In the genomic region with DNA sequence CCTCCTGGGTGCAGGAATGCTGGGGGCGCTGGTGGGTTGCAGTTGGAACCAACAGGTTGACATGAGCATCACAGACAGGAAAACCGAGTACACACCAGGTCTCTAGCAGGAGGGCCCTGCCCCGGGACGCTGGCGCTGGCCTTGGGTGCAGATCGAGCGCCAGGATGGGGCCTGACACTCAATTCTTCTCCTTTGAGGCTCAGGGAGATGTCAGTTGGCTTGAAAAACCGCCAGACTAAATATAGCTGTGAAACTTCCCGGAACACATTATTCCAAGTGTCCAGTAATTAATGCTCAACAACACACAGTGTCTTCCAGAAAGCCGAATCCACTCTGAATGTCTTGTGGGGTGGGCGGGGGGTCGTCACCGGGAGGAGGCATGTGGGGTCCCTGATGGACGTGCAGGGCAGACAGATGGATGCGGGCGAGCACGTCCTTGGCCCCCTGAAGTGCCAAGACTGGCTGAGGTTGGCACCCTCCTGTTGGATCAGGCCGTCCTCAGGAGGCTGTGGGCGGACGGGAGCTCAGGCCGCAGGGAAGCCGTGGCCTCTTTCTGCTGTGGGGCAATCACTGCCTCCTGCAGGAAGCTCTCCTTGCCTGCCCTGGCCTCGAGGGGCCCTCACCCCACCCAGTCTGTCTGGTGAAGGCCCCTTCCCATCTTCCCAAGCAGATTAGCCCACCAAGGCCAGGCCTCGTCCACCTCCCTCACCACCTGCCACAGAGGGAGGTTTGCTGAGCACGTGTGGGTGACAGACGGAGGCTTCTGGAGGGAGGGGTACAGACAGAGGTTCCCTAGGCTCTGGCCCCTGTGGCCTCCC, we compare ENCODE assay signal across 2 cellular contexts.
TF ChIP-seq lines count a peak whose summit lies in the region.

No MANE protein-coding gene starts in this region.

TF ChIP-seq in HepG2, 621 proteins besides CTCF, POLR2A, EP300 and RAD21:
- TF ChIP-seq KDM2A (CRISPR knock-in tag; IDR thresholded peaks at IDR 0.05; ENCODE audit: borderline replicate concordance, low read depth) (no peak; the same call in 1 of the 2 replicates), RXRA (CRISPR knock-in tag; IDR thresholded peaks at IDR 0.05) (no peak), SAP130 (CRISPR knock-in tag; IDR thresholded peaks at IDR 0.05; ENCODE audit: low read depth) (no peak), EZH2 (conservative IDR thresholded peaks at IDR 0.05; ENCODE audit: low read depth, low read length) (0 out of 2 replicates have a peak, but pooled peaks have one; percentile 49), RFXAP (CRISPR knock-in tag; IDR thresholded peaks at IDR 0.05; ENCODE audit: borderline replicate concordance) (no peak), SP140L (CRISPR knock-in tag; IDR thresholded peaks at IDR 0.05; ENCODE audit: borderline replicate concordance) (no peak), FOXO1 (CRISPR knock-in tag; IDR thresholded peaks at IDR 0.05) (peak; percentile 7; the same call in 1 of the 2 replicates), ZNF879 (CRISPR knock-in tag; IDR thresholded peaks at IDR 0.05) (no peak), HES4 (CRISPR knock-in tag; IDR thresholded peaks at IDR 0.05; ENCODE audit: borderline replicate concordance) (0 out of 2 replicates have a peak, but pooled peaks have one; percentile 26), STAG1 (CRISPR knock-in tag; IDR thresholded peaks at IDR 0.05) (0 out of 2 replicates have a peak, but pooled peaks have one; percentile 9), ZNF224 (CRISPR knock-in tag; IDR thresholded peaks at IDR 0.05) (no peak), RFX1 (IDR thresholded peaks at IDR 0.05) (no peak), ZNF776 (CRISPR knock-in tag; IDR thresholded peaks at IDR 0.05) (no peak), ZNF891 (CRISPR knock-in tag; IDR thresholded peaks at IDR 0.05) (0 out of 2 replicates have a peak, but pooled peaks have one; percentile 16)

TF ChIP-seq in H1, 55 proteins besides CTCF, POLR2A, EP300 and RAD21:
- TF ChIP-seq SIX5 (IDR thresholded peaks at IDR 0.05; ENCODE audit: low read depth, low read length) (no peak), SP2 (IDR thresholded peaks at IDR 0.05; ENCODE audit: low read length) (no peak), SIN3A (conservative IDR thresholded peaks at IDR 0.05 in 1 of 2, IDR thresholded peaks at IDR 0.05 in 1 of 2; ENCODE audit: low read depth in 1 of 2, low read length in 2 of 2) (no peak), ASH2L (IDR thresholded peaks at IDR 0.05; ENCODE audit: low read length) (no peak), POU5F1 (IDR thresholded peaks at IDR 0.05; ENCODE audit: low read depth, low read length) (no peak), SUZ12 (IDR thresholded peaks at IDR 0.05; ENCODE audit: low read length) (no peak), JUND (IDR thresholded peaks at IDR 0.05; ENCODE audit: low read length) (no peak), GABPA (IDR thresholded peaks at IDR 0.05; ENCODE audit: borderline replicate concordance, insufficient read depth, low read length) (no peak), CTBP2 (IDR thresholded peaks at IDR 0.05; ENCODE audit: borderline replicate concordance, insufficient read depth, insufficient read length, low read length) (no peak), JUN (IDR thresholded peaks at IDR 0.05; ENCODE audit: low read depth, low read length) (no peak), KDM4A (IDR thresholded peaks at IDR 0.05; ENCODE audit: low read depth, low read length, severe bottlenecking) (no peak), PHF8 (conservative IDR thresholded peaks at IDR 0.05; ENCODE audit: low read depth, low read length) (no peak), FOSL1 (IDR thresholded peaks at IDR 0.05; ENCODE audit: insufficient read depth, low read depth, low read length) (no peak), RBBP5 (IDR thresholded peaks at IDR 0.05; ENCODE audit: borderline replicate concordance, low read depth, low read length) (no peak), BACH1 (IDR thresholded peaks at IDR 0.05; ENCODE audit: low read length) (no peak), KDM1A (IDR thresholded peaks at IDR 0.05; ENCODE audit: borderline replicate concordance, low read length) (no peak), CEBPB (IDR thresholded peaks at IDR 0.05; ENCODE audit: low read depth, low read length) (no peak)
- TF ChIP-seq, protein P1, sequence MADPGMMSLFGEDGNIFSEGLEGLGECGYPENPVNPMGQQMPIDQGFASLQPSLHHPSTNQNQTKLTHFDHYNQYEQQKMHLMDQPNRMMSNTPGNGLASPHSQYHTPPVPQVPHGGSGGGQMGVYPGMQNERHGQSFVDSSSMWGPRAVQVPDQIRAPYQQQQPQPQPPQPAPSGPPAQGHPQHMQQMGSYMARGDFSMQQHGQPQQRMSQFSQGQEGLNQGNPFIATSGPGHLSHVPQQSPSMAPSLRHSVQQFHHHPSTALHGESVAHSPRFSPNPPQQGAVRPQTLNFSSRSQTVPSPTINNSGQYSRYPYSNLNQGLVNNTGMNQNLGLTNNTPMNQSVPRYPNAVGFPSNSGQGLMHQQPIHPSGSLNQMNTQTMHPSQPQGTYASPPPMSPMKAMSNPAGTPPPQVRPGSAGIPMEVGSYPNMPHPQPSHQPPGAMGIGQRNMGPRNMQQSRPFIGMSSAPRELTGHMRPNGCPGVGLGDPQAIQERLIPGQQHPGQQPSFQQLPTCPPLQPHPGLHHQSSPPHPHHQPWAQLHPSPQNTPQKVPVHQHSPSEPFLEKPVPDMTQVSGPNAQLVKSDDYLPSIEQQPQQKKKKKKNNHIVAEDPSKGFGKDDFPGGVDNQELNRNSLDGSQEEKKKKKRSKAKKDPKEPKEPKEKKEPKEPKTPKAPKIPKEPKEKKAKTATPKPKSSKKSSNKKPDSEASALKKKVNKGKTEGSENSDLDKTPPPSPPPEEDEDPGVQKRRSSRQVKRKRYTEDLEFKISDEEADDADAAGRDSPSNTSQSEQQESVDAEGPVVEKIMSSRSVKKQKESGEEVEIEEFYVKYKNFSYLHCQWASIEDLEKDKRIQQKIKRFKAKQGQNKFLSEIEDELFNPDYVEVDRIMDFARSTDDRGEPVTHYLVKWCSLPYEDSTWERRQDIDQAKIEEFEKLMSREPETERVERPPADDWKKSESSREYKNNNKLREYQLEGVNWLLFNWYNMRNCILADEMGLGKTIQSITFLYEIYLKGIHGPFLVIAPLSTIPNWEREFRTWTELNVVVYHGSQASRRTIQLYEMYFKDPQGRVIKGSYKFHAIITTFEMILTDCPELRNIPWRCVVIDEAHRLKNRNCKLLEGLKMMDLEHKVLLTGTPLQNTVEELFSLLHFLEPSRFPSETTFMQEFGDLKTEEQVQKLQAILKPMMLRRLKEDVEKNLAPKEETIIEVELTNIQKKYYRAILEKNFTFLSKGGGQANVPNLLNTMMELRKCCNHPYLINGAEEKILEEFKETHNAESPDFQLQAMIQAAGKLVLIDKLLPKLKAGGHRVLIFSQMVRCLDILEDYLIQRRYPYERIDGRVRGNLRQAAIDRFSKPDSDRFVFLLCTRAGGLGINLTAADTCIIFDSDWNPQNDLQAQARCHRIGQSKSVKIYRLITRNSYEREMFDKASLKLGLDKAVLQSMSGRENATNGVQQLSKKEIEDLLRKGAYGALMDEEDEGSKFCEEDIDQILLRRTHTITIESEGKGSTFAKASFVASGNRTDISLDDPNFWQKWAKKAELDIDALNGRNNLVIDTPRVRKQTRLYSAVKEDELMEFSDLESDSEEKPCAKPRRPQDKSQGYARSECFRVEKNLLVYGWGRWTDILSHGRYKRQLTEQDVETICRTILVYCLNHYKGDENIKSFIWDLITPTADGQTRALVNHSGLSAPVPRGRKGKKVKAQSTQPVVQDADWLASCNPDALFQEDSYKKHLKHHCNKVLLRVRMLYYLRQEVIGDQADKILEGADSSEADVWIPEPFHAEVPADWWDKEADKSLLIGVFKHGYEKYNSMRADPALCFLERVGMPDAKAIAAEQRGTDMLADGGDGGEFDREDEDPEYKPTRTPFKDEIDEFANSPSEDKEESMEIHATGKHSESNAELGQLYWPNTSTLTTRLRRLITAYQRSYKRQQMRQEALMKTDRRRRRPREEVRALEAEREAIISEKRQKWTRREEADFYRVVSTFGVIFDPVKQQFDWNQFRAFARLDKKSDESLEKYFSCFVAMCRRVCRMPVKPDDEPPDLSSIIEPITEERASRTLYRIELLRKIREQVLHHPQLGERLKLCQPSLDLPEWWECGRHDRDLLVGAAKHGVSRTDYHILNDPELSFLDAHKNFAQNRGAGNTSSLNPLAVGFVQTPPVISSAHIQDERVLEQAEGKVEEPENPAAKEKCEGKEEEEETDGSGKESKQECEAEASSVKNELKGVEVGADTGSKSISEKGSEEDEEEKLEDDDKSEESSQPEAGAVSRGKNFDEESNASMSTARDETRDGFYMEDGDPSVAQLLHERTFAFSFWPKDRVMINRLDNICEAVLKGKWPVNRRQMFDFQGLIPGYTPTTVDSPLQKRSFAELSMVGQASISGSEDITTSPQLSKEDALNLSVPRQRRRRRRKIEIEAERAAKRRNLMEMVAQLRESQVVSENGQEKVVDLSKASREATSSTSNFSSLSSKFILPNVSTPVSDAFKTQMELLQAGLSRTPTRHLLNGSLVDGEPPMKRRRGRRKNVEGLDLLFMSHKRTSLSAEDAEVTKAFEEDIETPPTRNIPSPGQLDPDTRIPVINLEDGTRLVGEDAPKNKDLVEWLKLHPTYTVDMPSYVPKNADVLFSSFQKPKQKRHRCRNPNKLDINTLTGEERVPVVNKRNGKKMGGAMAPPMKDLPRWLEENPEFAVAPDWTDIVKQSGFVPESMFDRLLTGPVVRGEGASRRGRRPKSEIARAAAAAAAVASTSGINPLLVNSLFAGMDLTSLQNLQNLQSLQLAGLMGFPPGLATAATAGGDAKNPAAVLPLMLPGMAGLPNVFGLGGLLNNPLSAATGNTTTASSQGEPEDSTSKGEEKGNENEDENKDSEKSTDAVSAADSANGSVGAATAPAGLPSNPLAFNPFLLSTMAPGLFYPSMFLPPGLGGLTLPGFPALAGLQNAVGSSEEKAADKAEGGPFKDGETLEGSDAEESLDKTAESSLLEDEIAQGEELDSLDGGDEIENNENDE (IDR thresholded peaks at IDR 0.05; ENCODE audit: insufficient replicate concordance, low read length), result no peak
TF ChIP-seq in H1: peak in this region for 0.
